ENCODE assay signal across 1 cellular context in genomic region chr7:128616799-128617198, GRCh38. TPM values are rescaled to one million over a fixed set of nuclear protein-coding genes. Genes with fewer than 3 reads are reported as not detected.
"Had no signal": no experiment of that assay in that cellular context is flagged by ENCODE, and none has a peak within 500 bp of the region (broad histone marks: within the 10 kb centered on the region; RNA-seq: fewer than 3 reads in every experiment).

No MANE protein-coding gene starts in this region.

RNA-seq across cellular contexts. Expression of gene GARIN1A, which starts 55.3 kb away (rescaled TPM):
- total RNA-seq: activated naive CD4-positive, alpha-beta T cell treated with anti-CD3 and anti-CD28 coated beads for 36 hours had no signal
